ENCODE assay signal across 19 cellular contexts in genomic region chrX:83509246-83509801, GRCh38. TPM values are rescaled to one million over a fixed set of nuclear protein-coding genes. Genes with fewer than 3 reads are reported as not detected.
DNase-seq lines count a peak whose midpoint lies in the region; ATAC-seq and TF ChIP-seq lines count a peak whose summit lies in the region.
"Had no signal": no experiment of that assay in that cellular context is flagged by ENCODE, and none has a peak within 500 bp of the region (broad histone marks: within the 10 kb centered on the region; RNA-seq: fewer than 3 reads in every experiment).

No MANE protein-coding gene starts in this region.

- TF ChIP-seq CTCF in suprapubic skin (IDR thresholded peaks at IDR 0.05), result no peak

- whole genome bisulfite sequencing in mesendoderm (ENCODE audit: extremely low coverage, insufficient coverage, low lambda C conversion rate), result no CpG with 5 or more reads among the region's 17 CpGs
- WGBS in suprapubic skin, result 22% methylated on average over 17 of the region's 17 CpGs

- peaks cover 29% of the 10 kb centered on the region for H3K27me3 Mint-ChIP-seq in activated naive CD8-positive, alpha-beta T cell
- peaks cover 49% of the 10 kb centered on the region for H3K27me3 Mint-ChIP-seq in activated naive CD8-positive, alpha-beta T cell treated with anti-CD3 and anti-CD28 coated beads, Interleukin-2, amount 50 U/mL, for 24 hours
- peaks cover 60% of the 10 kb centered on the region for H3K27me3 Mint-ChIP-seq in activated naive CD8-positive, alpha-beta T cell treated with anti-CD3 and anti-CD28 coated beads, Interleukin-2, amount 10 ng/mL, durations not matched to agents 7 days and 5 days

- no peak overlapping the region for H3K9ac ChIP-seq in mesendoderm (ENCODE audit: low read length)

- no peak for TF ChIP-seq POLR2A in suprapubic skin (IDR thresholded peaks at IDR 0.05)

- H3K79me2 ChIP-seq in mesendoderm (ENCODE audit: control insufficient read depth, insufficient read depth, low read length), result no peaks in the 10 kb centered on the region

- H4K8ac ChIP-seq in mesendoderm (ENCODE audit: low read depth, low read length), result no peak overlapping the region

- peak overlapping the region; percentile 72 for H3K4me3 Mint-ChIP-seq in activated naive CD8-positive, alpha-beta T cell
- no peak overlapping the region for H3K4me3 Mint-ChIP-seq in activated naive CD8-positive, alpha-beta T cell treated with anti-CD3 and anti-CD28 coated beads, Interleukin-2, amount 50 U/mL, for 24 hours
- peak overlapping the region; percentile 55 for H3K4me3 Mint-ChIP-seq in activated naive CD8-positive, alpha-beta T cell treated with anti-CD3 and anti-CD28 coated beads, Interleukin-2, amount 10 ng/mL, durations not matched to agents 7 days and 5 days

- H2BK5ac ChIP-seq in mesendoderm (ENCODE audit: low read length), result no peak overlapping the region

- no peaks in the 10 kb centered on the region for H3K36me3 ChIP-seq in mesendoderm (ENCODE audit: control insufficient read depth, insufficient read depth, low read length)
- H3K36me3 ChIP-seq in suprapubic skin, result no peaks in the 10 kb centered on the region
- H3K36me3 ChIP-seq: WERI-Rb-1 had no signal

- no peak for TF ChIP-seq EP300 in suprapubic skin (IDR thresholded peaks at IDR 0.05)

- H3K9me3 Mint-ChIP-seq in activated naive CD8-positive, alpha-beta T cell (ENCODE audit: low read depth), result no peaks in the 10 kb centered on the region
- no peaks in the 10 kb centered on the region for H3K9me3 Mint-ChIP-seq in activated naive CD8-positive, alpha-beta T cell treated with anti-CD3 and anti-CD28 coated beads, Interleukin-2, amount 50 U/mL, for 24 hours
- peaks cover 3% of the 10 kb centered on the region for H3K9me3 Mint-ChIP-seq in activated naive CD8-positive, alpha-beta T cell treated with anti-CD3 and anti-CD28 coated beads, Interleukin-2, amount 10 ng/mL, durations not matched to agents 7 days and 5 days

- H3K27ac ChIP-seq in mesendoderm (ENCODE audit: low read depth, low read length), result no peak overlapping the region
- no peak overlapping the region for H3K27ac ChIP-seq in suprapubic skin
- H3K27ac ChIP-seq: HL-60, SK-N-MC, WERI-Rb-1 had no signal

- H2BK120ac ChIP-seq in mesendoderm (ENCODE audit: low read depth, low read length), result no peak overlapping the region

- ATAC-seq in activated naive CD8-positive, alpha-beta T cell treated with anti-CD3 and anti-CD28 coated beads, Interleukin-2, amount 50 U/mL, for 24 hours, result no peak
- ATAC-seq in activated naive CD8-positive, alpha-beta T cell treated with anti-CD3 and anti-CD28 coated beads, Interleukin-2, amount 10 ng/mL, durations not matched to agents 7 days and 5 days (ENCODE audit: low read depth), result no peak
- no peak for ATAC-seq in HG03196 (IDR thresholded peaks at IDR 0.05; ENCODE audit: unreplicated experiment)
- ATAC-seq: esophagus mucosa, left cardiac atrium had no signal

- H2AK5ac ChIP-seq in mesendoderm (ENCODE audit: low read length), result no peak overlapping the region

- no peaks in the 10 kb centered on the region for H3K36me3 Mint-ChIP-seq in activated naive CD8-positive, alpha-beta T cell
- H3K36me3 Mint-ChIP-seq in activated naive CD8-positive, alpha-beta T cell treated with anti-CD3 and anti-CD28 coated beads, Interleukin-2, amount 50 U/mL, for 24 hours (ENCODE audit: low read depth), result peaks cover 2% of the 10 kb centered on the region
- H3K36me3 Mint-ChIP-seq in activated naive CD8-positive, alpha-beta T cell treated with anti-CD3 and anti-CD28 coated beads, Interleukin-2, amount 10 ng/mL, durations not matched to agents 7 days and 5 days, result peaks cover 2% of the 10 kb centered on the region

- no peak overlapping the region for H3K4me3 ChIP-seq in mesendoderm (ENCODE audit: low read length)
- peak overlapping the region; percentile 28 for H3K4me3 ChIP-seq in suprapubic skin
- H3K4me3 ChIP-seq: SK-N-MC had no signal

- H2BK15ac ChIP-seq in mesendoderm (replicated peaks; ENCODE audit: low read depth), result no peak overlapping the region

- no peaks in the 10 kb centered on the region for H3K9me3 ChIP-seq in suprapubic skin

- peaks cover 7% of the 10 kb centered on the region for H3K4me1 Mint-ChIP-seq in activated naive CD8-positive, alpha-beta T cell (ENCODE audit: low read depth)
- peaks cover 5% of the 10 kb centered on the region for H3K4me1 Mint-ChIP-seq in activated naive CD8-positive, alpha-beta T cell treated with anti-CD3 and anti-CD28 coated beads, Interleukin-2, amount 50 U/mL, for 24 hours
- peaks cover 5% of the 10 kb centered on the region for H3K4me1 Mint-ChIP-seq in activated naive CD8-positive, alpha-beta T cell treated with anti-CD3 and anti-CD28 coated beads, Interleukin-2, amount 10 ng/mL, durations not matched to agents 7 days and 5 days

- no peak for DNase-seq in activated naive CD8-positive, alpha-beta T cell treated with anti-CD3 and anti-CD28 coated beads, Interleukin-2, amount 50 U/mL, for 24 hours
- DNase-seq in activated naive CD8-positive, alpha-beta T cell treated with anti-CD3 and anti-CD28 coated beads, Interleukin-2, amount 10 ng/mL, durations not matched to agents 7 days and 5 days, result no peak
- DNase-seq in mesendoderm (no peak), suprapubic skin (ENCODE audit: low spot score in 2 of 2) (no peak), globus pallidus (ENCODE audit: low spot score) (no peak), NCI-H69 (lab: John Stamatoyannopoulos, UW) (no peak)
- DNase-seq: cortex of kidney, GF-D8, left cardiac atrium, NCI-H146, NCI-H446, WERI-Rb-1 had no signal

- no peaks in the 10 kb centered on the region for H3K79me1 ChIP-seq in mesendoderm (ENCODE audit: low read length)

- no peaks in the 10 kb centered on the region for H3K4me1 ChIP-seq in mesendoderm (ENCODE audit: control insufficient read depth, low read depth, low read length)
- H3K4me1 ChIP-seq in suprapubic skin, result peaks cover 5% of the 10 kb centered on the region

- H3K27me3 ChIP-seq in mesendoderm (ENCODE audit: insufficient read depth, low read length, poor library complexity) (peaks cover 4% of the 10 kb centered on the region), suprapubic skin (peaks cover 60% of the 10 kb centered on the region)

- H3K18ac ChIP-seq in mesendoderm (ENCODE audit: low read length), result no peak overlapping the region

- no peak overlapping the region for H3K27ac Mint-ChIP-seq in activated naive CD8-positive, alpha-beta T cell
- H3K27ac Mint-ChIP-seq in activated naive CD8-positive, alpha-beta T cell treated with anti-CD3 and anti-CD28 coated beads, Interleukin-2, amount 50 U/mL, for 24 hours, result no peak overlapping the region
- peak overlapping the region; percentile 79 for H3K27ac Mint-ChIP-seq in activated naive CD8-positive, alpha-beta T cell treated with anti-CD3 and anti-CD28 coated beads, Interleukin-2, amount 10 ng/mL, durations not matched to agents 7 days and 5 days

- H4K5ac ChIP-seq in mesendoderm (ENCODE audit: low read length), result no peak overlapping the region

- H3K23ac ChIP-seq in mesendoderm (ENCODE audit: low read length), result no peak overlapping the region

- H3K4me2 ChIP-seq in mesendoderm (ENCODE audit: low read length), result peak overlapping the region; percentile 7

- POLR2A ChIA-PET in activated naive CD8-positive, alpha-beta T cell treated with anti-CD3 and anti-CD28 coated beads, Interleukin-2, amount 10 ng/mL, durations not matched to agents 7 days and 5 days (lab: Charles Lee), result no interaction called here

- no peak overlapping the region for H3K4ac ChIP-seq in mesendoderm (ENCODE audit: low read depth, low read length)

- no peak overlapping the region for H3K56ac ChIP-seq in mesendoderm (ENCODE audit: low read length)

RNA-seq across cellular contexts. Expression of gene POU3F4, which starts 1.2 kb away (rescaled TPM):
- not detected for total RNA-seq in activated naive CD8-positive, alpha-beta T cell treated with anti-CD3 and anti-CD28 coated beads, Interleukin-2, amount 10 ng/mL, durations not matched to agents 7 days and 5 days
- polyA plus RNA-seq in mesendoderm (2013, experiment 1 of 2), result 0.04 TPM
- polyA plus RNA-seq in mesendoderm (2013, experiment 2 of 2), result 0.07 TPM
- not detected for total RNA-seq in suprapubic skin
- total RNA-seq: esophagus mucosa, left cardiac atrium, pulmonary artery endothelial cell had no signal
- polyA plus RNA-seq: thymus had no signal
